ENCODE assay signal across 1 cellular context in the genomic region with DNA sequence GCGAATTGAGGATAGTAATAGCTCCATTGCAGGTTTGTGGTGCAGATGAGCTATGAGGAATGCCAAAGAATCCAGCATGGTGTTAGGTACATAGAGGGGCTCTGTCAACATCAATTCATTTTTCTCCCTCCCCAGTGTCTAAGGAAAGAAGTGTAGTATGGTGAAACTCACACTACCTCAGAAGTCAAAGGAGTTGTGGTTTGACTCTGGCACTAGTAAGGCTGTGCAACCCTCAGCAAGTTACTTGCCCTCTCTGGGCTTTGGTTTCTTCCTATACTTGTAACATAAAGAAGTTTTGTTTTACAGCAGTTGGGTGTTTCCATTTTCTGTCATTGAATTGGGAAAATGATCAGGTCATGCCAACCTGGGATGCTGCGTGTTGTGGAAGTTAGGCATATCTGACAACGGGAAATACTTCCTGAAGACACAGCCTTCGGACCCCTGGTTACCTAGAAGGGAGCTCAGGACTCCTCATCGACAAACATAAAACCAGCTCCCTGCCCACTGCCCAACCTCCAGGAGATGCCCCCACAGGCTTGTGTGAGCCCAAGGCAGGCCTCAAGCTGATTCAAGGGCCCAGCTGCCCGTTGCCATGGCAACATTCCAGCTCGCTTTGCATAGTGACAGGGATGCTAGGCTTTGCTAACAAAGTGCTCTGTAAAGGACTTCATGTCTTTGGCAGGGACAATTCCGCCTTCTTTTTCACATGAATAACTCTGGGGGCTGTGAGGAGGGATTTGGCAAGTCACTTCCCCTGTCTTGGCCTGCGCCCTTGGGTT.
TF ChIP-seq lines count a peak whose summit lies in the region.

No MANE protein-coding gene starts in this region.

TF ChIP-seq in WTC11, 78 proteins besides CTCF, POLR2A, EP300 and RAD21:
- TF ChIP-seq, protein P1, sequence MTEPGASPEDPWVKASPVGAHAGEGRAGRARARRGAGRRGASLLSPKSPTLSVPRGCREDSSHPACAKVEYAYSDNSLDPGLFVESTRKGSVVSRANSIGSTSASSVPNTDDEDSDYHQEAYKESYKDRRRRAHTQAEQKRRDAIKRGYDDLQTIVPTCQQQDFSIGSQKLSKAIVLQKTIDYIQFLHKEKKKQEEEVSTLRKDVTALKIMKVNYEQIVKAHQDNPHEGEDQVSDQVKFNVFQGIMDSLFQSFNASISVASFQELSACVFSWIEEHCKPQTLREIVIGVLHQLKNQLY (CRISPR knock-in tag; IDR thresholded peaks at IDR 0.05), result no peak
- TF ChIP-seq ZNF219 (CRISPR knock-in tag; IDR thresholded peaks at IDR 0.05; ENCODE audit: borderline replicate concordance) (no peak), KAT7 (CRISPR knock-in tag; IDR thresholded peaks at IDR 0.05; ENCODE audit: borderline replicate concordance) (no peak), ZNF423 (CRISPR knock-in tag; IDR thresholded peaks at IDR 0.05) (no peak), NR3C1 (CRISPR knock-in tag; conservative IDR thresholded peaks at IDR 0.05; ENCODE audit: low read depth) (no peak), RELA (CRISPR knock-in tag; IDR thresholded peaks at IDR 0.05; ENCODE audit: borderline replicate concordance) (no peak), GTF2I (CRISPR knock-in tag; conservative IDR thresholded peaks at IDR 0.05) (no peak), SMAD4 (CRISPR knock-in tag; IDR thresholded peaks at IDR 0.05) (no peak)
- TF ChIP-seq, protein P2, sequence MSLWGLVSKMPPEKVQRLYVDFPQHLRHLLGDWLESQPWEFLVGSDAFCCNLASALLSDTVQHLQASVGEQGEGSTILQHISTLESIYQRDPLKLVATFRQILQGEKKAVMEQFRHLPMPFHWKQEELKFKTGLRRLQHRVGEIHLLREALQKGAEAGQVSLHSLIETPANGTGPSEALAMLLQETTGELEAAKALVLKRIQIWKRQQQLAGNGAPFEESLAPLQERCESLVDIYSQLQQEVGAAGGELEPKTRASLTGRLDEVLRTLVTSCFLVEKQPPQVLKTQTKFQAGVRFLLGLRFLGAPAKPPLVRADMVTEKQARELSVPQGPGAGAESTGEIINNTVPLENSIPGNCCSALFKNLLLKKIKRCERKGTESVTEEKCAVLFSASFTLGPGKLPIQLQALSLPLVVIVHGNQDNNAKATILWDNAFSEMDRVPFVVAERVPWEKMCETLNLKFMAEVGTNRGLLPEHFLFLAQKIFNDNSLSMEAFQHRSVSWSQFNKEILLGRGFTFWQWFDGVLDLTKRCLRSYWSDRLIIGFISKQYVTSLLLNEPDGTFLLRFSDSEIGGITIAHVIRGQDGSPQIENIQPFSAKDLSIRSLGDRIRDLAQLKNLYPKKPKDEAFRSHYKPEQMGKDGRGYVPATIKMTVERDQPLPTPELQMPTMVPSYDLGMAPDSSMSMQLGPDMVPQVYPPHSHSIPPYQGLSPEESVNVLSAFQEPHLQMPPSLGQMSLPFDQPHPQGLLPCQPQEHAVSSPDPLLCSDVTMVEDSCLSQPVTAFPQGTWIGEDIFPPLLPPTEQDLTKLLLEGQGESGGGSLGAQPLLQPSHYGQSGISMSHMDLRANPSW (CRISPR knock-in tag; conservative IDR thresholded peaks at IDR 0.05; ENCODE audit: low read depth), result no peak
- TF ChIP-seq, protein P3, sequence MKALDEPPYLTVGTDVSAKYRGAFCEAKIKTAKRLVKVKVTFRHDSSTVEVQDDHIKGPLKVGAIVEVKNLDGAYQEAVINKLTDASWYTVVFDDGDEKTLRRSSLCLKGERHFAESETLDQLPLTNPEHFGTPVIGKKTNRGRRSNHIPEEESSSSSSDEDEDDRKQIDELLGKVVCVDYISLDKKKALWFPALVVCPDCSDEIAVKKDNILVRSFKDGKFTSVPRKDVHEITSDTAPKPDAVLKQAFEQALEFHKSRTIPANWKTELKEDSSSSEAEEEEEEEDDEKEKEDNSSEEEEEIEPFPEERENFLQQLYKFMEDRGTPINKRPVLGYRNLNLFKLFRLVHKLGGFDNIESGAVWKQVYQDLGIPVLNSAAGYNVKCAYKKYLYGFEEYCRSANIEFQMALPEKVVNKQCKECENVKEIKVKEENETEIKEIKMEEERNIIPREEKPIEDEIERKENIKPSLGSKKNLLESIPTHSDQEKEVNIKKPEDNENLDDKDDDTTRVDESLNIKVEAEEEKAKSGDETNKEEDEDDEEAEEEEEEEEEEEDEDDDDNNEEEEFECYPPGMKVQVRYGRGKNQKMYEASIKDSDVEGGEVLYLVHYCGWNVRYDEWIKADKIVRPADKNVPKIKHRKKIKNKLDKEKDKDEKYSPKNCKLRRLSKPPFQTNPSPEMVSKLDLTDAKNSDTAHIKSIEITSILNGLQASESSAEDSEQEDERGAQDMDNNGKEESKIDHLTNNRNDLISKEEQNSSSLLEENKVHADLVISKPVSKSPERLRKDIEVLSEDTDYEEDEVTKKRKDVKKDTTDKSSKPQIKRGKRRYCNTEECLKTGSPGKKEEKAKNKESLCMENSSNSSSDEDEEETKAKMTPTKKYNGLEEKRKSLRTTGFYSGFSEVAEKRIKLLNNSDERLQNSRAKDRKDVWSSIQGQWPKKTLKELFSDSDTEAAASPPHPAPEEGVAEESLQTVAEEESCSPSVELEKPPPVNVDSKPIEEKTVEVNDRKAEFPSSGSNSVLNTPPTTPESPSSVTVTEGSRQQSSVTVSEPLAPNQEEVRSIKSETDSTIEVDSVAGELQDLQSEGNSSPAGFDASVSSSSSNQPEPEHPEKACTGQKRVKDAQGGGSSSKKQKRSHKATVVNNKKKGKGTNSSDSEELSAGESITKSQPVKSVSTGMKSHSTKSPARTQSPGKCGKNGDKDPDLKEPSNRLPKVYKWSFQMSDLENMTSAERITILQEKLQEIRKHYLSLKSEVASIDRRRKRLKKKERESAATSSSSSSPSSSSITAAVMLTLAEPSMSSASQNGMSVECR (CRISPR knock-in tag; IDR thresholded peaks at IDR 0.05; ENCODE audit: borderline replicate concordance), result no peak
- TF ChIP-seq, protein P4, sequence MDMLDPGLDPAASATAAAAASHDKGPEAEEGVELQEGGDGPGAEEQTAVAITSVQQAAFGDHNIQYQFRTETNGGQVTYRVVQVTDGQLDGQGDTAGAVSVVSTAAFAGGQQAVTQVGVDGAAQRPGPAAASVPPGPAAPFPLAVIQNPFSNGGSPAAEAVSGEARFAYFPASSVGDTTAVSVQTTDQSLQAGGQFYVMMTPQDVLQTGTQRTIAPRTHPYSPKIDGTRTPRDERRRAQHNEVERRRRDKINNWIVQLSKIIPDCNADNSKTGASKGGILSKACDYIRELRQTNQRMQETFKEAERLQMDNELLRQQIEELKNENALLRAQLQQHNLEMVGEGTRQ (CRISPR knock-in tag; IDR thresholded peaks at IDR 0.05), result no peak
- TF ChIP-seq, protein P5, sequence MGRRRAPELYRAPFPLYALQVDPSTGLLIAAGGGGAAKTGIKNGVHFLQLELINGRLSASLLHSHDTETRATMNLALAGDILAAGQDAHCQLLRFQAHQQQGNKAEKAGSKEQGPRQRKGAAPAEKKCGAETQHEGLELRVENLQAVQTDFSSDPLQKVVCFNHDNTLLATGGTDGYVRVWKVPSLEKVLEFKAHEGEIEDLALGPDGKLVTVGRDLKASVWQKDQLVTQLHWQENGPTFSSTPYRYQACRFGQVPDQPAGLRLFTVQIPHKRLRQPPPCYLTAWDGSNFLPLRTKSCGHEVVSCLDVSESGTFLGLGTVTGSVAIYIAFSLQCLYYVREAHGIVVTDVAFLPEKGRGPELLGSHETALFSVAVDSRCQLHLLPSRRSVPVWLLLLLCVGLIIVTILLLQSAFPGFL (CRISPR knock-in tag; IDR thresholded peaks at IDR 0.05; ENCODE audit: borderline replicate concordance), result no peak
